In the genomic region with DNA sequence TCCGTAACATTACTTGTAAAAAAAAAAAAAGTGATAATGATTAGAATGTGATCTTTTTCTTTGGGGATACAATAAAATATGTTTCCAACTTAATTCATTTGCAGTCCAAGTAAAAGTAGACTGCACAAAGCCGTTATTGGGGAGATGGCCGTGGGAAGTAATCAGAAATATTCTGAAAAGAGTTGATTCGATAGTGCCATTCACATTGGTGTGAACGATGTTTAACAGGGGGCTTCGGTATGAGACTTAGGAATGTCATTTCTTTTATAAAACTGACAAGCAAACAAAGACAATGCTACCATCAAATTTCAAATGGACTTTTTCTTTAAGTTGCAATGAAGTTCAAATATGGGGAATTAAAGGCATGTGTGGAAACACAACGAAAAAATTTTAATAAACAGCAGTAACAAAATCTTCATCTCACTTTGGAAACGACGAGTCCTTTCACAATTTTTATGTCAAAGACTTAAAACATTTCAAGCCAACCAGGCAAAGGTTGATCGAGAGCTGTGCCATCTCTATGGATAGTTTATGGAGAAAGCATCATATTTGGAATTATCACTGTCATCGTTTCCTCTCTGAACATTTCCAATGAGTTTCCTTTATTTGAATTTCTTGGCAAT, we compare ENCODE assay signal across 30 cellular contexts. TPM values are rescaled to one million over a fixed set of nuclear protein-coding genes. Genes with fewer than 3 reads are reported as not detected.
DNase-seq lines count a peak whose midpoint lies in the region; ATAC-seq lines count a peak whose summit lies in the region.
"Had no signal": no experiment of that assay in that cellular context is flagged by ENCODE, and none has a peak within 500 bp of the region (broad histone marks: within the 10 kb centered on the region; RNA-seq: fewer than 3 reads in every experiment).

No MANE protein-coding gene starts in this region.

- H3K4me3 ChIP-seq in CD8-positive, alpha-beta memory T cell (ENCODE audit: low read length): no peak overlapping the region
- H3K4me3 ChIP-seq in SK-N-MC: no peak overlapping the region
- no peak overlapping the region for H3K4me3 ChIP-seq in naive thymus-derived CD4-positive, alpha-beta T cell (ENCODE audit: low read length)
- H3K4me3 ChIP-seq: PC-9, right atrium auricular region, upper lobe of right lung had no signal

- peaks cover 19% of the 10 kb centered on the region for H3K4me1 Mint-ChIP-seq in activated CD8-positive, alpha-beta memory T cell treated with anti-CD3 and anti-CD28 coated beads, Interleukin-2, amount 10 ng/mL, durations not matched to agents 7 days and 5 days
- peaks cover 17 to 23% (median 17%) of the 10 kb centered on the region in 3 donors for H3K4me1 Mint-ChIP-seq in CD8-positive, alpha-beta memory T cell
- H3K4me1 Mint-ChIP-seq in naive thymus-derived CD4-positive, alpha-beta T cell: peaks cover 10 to 32% (median 23%) of the 10 kb centered on the region in 7 donors

- no peak overlapping the region for H3K4me3 Mint-ChIP-seq in activated CD8-positive, alpha-beta memory T cell treated with anti-CD3 and anti-CD28 coated beads, Interleukin-2, amount 10 ng/mL, durations not matched to agents 7 days and 5 days
- H3K4me3 Mint-ChIP-seq in CD8-positive, alpha-beta memory T cell: peak overlapping the region in 5 of 7 donors; percentile 8 to 81 (median 44)
- H3K4me3 Mint-ChIP-seq in naive thymus-derived CD4-positive, alpha-beta T cell: peak overlapping the region in 5 of 10 donors; percentile 23 to 71 (median 40)
- H3K4me3 Mint-ChIP-seq: activated CD8-positive, alpha-beta T cell treated with anti-CD3 and anti-CD28 coated beads, Interleukin-2, amount 10 ng/mL, durations not matched to agents 7 days and 5 days had no signal

- H3K27ac Mint-ChIP-seq in activated CD8-positive, alpha-beta memory T cell treated with anti-CD3 and anti-CD28 coated beads, Interleukin-2, amount 10 ng/mL, durations not matched to agents 7 days and 5 days: peak overlapping the region; percentile 14
- H3K27ac Mint-ChIP-seq in CD8-positive, alpha-beta memory T cell: peak overlapping the region in 4 of 8 donors; percentile 18 to 97 (median 52)
- H3K27ac Mint-ChIP-seq in naive thymus-derived CD4-positive, alpha-beta T cell: peak overlapping the region in 6 of 9 donors; percentile 4 to 93 (median 61)
- H3K27ac Mint-ChIP-seq: activated CD8-positive, alpha-beta T cell treated with anti-CD3 and anti-CD28 coated beads, Interleukin-2, amount 10 ng/mL, durations not matched to agents 7 days and 5 days; nephron progenitor cell had no signal

- CTCF ChIA-PET in activated CD8-positive, alpha-beta memory T cell treated with anti-CD3 and anti-CD28 coated beads, Interleukin-2, amount 10 ng/mL, durations not matched to agents 7 days and 5 days (lab: Charles Lee): interaction anchor here (0.8 to 1.6 kb wide), 3 partner anchors 13 to 262 kb away, joined by 3 to 4 read pairs (median 3); no protein-coding TSS in a partner anchor
- CTCF ChIA-PET in CD8-positive, alpha-beta memory T cell (lab: Charles Lee): interaction anchor here (1.5 kb wide), 1 partner anchor 16 kb away, joined by 5 read pairs; no protein-coding TSS in a partner anchor
- CTCF ChIA-PET in naive thymus-derived CD4-positive, alpha-beta T cell (lab: Charles Lee): no interaction called here

- intact Hi-C loops in naive thymus-derived CD4-positive, alpha-beta T cell (cut with micrococcal nuclease): loop anchor here in 1 of 2 donors (1.0 to 10.0 kb wide), 5 partner anchors 10 to 612 kb away; a partner anchor contains a TSS

- peaks cover 20% of the 10 kb centered on the region for H3K4me1 ChIP-seq in CD8-positive, alpha-beta memory T cell (ENCODE audit: insufficient read depth, low read length)
- H3K4me1 ChIP-seq in naive thymus-derived CD4-positive, alpha-beta T cell (ENCODE audit: control insufficient read depth in 2 of 2, insufficient read depth in 2 of 2, low read length in 2 of 2): peaks cover 0 to 13% of the 10 kb centered on the region in 2 donors
- H3K4me1 ChIP-seq: BE2C had no signal

- no peak for DNase-seq in activated CD8-positive, alpha-beta memory T cell treated with anti-CD3 and anti-CD28 coated beads, Interleukin-2, amount 10 ng/mL, durations not matched to agents 7 days and 5 days
- DNase-seq in activated CD8-positive, alpha-beta memory T cell treated with anti-CD3 and anti-CD28 coated beads, Interleukin-2, amount 50 U/mL, for 4 hours: no peak
- DNase-seq in CD8-positive, alpha-beta memory T cell: no peak
- DNase-seq in SK-N-MC (ENCODE audit: low read depth, low spot score) (no peak), NCI-H774 (lab: John Stamatoyannopoulos, UW) (no peak), SKM-1 treated with dmso at 0.1 percent for 144 hours (lab: John Stamatoyannopoulos, UW; ENCODE audit: unreplicated experiment) (no peak), islet precursor cell (no peak)
- DNase-seq in naive thymus-derived CD4-positive, alpha-beta T cell: peak in 1 of 9 donors; percentile 16
- DNase-seq: activated CD8-positive, alpha-beta T cell treated with anti-CD3 and anti-CD28 coated beads, Interleukin-2, amount 10 ng/mL, durations not matched to agents 7 days and 5 days; activated gamma-delta T cell treated with Interleukin-2 at 50 U/mL for 16 hours; amniotic stem cell; BE2C; Caco-2; effector CD4-positive, alpha-beta T cell; GDM1; Kasumi-1; NCI-H146; nephron progenitor cell; PC-9; Right ventricle myocardium superior; spleen; SW 1271; upper lobe of right lung had no signal

- H3K9ac ChIP-seq in SK-N-MC (ENCODE audit: insufficient read length): no peak overlapping the region

- no peak for ATAC-seq in activated CD8-positive, alpha-beta memory T cell treated with anti-CD3 and anti-CD28 coated beads, Interleukin-2, amount 10 ng/mL, durations not matched to agents 7 days and 5 days
- no peak for ATAC-seq in naive thymus-derived CD4-positive, alpha-beta T cell
- ATAC-seq: activated CD4-positive, CD25-positive, alpha-beta regulatory T cell treated with anti-CD3 and anti-CD28 coated beads, Interleukin-2, amount 50 U/mL, for 24 hours; activated CD8-positive, alpha-beta T cell treated with anti-CD3 and anti-CD28 coated beads, Interleukin-2, amount 10 ng/mL, durations not matched to agents 7 days and 5 days; HCT116; upper lobe of right lung had no signal

- H3K27me3 ChIP-seq in CD8-positive, alpha-beta memory T cell (ENCODE audit: insufficient read depth, low read length, poor library complexity, severe bottlenecking): peaks cover 82% of the 10 kb centered on the region
- peaks cover 52 to 80% of the 10 kb centered on the region in 2 donors for H3K27me3 ChIP-seq in naive thymus-derived CD4-positive, alpha-beta T cell (ENCODE audit: control insufficient read depth in 2 of 2, insufficient read depth in 2 of 2, low read length in 2 of 2)

- peaks cover 16% of the 10 kb centered on the region for H3K9me3 ChIP-seq in CD8-positive, alpha-beta memory T cell (ENCODE audit: low read length)
- no peaks in the 10 kb centered on the region for H3K9me3 ChIP-seq in SK-N-MC (ENCODE audit: low read depth, low read length)
- peaks cover 0 to 57% (median 0%) of the 10 kb centered on the region in 3 experiments for H3K9me3 ChIP-seq in naive thymus-derived CD4-positive, alpha-beta T cell (ENCODE audit: control insufficient read depth in 2 of 3, low read length in 3 of 3)
- H3K9me3 ChIP-seq: BE2C, Caco-2, upper lobe of right lung had no signal

- no peaks in the 10 kb centered on the region for H3K36me3 ChIP-seq in CD8-positive, alpha-beta memory T cell (ENCODE audit: insufficient read depth, low read length)
- peaks cover 11% of the 10 kb centered on the region for H3K36me3 ChIP-seq in SK-N-MC (ENCODE audit: insufficient read depth, low read length)
- H3K36me3 ChIP-seq in naive thymus-derived CD4-positive, alpha-beta T cell (ENCODE audit: control insufficient read depth in 2 of 3, insufficient read depth in 3 of 3, low read length in 3 of 3): no peaks in the 10 kb centered on the region
- H3K36me3 ChIP-seq: BE2C, right atrium auricular region, spleen, upper lobe of right lung had no signal

- peaks cover 6% of the 10 kb centered on the region for H3K36me3 Mint-ChIP-seq in activated CD8-positive, alpha-beta memory T cell treated with anti-CD3 and anti-CD28 coated beads, Interleukin-2, amount 10 ng/mL, durations not matched to agents 7 days and 5 days
- peaks cover 0 to 5% (median 2%) of the 10 kb centered on the region in 3 donors for H3K36me3 Mint-ChIP-seq in CD8-positive, alpha-beta memory T cell
- peaks cover 0 to 29% (median 3%) of the 10 kb centered on the region in 5 donors for H3K36me3 Mint-ChIP-seq in naive thymus-derived CD4-positive, alpha-beta T cell

- no peak overlapping the region for H3K27ac ChIP-seq in CD8-positive, alpha-beta memory T cell (ENCODE audit: low read depth, low read length)
- peak overlapping the region; percentile 47; the same call in 1 of the 2 replicates for H3K27ac ChIP-seq in SK-N-MC
- H3K27ac ChIP-seq in naive thymus-derived CD4-positive, alpha-beta T cell (ENCODE audit: low read depth, low read length): no peak overlapping the region
- H3K27ac ChIP-seq: epithelial cell of prostate, PC-9, right atrium auricular region, spleen, upper lobe of right lung had no signal

- no peaks in the 10 kb centered on the region for H3K9me3 Mint-ChIP-seq in activated CD8-positive, alpha-beta memory T cell treated with anti-CD3 and anti-CD28 coated beads, Interleukin-2, amount 10 ng/mL, durations not matched to agents 7 days and 5 days (ENCODE audit: low read depth)
- peaks cover 17 to 62% (median 50%) of the 10 kb centered on the region in 5 donors for H3K9me3 Mint-ChIP-seq in CD8-positive, alpha-beta memory T cell
- H3K9me3 Mint-ChIP-seq in naive thymus-derived CD4-positive, alpha-beta T cell: peaks cover 0 to 74% (median 45%) of the 10 kb centered on the region in 11 donors

- POLR2A ChIA-PET in CD8-positive, alpha-beta memory T cell (lab: Charles Lee): interaction anchor here (0.8 kb wide), 1 partner anchor 13 kb away, joined by 3 read pairs; no protein-coding TSS in a partner anchor
- POLR2A ChIA-PET in naive thymus-derived CD4-positive, alpha-beta T cell (lab: Charles Lee): interaction anchor here (0.6 to 1.3 kb wide), 4 partner anchors 12 to 23 kb away, joined by 3 to 4 read pairs (median 4); no protein-coding TSS in a partner anchor

- H3K27me3 Mint-ChIP-seq in activated CD8-positive, alpha-beta memory T cell treated with anti-CD3 and anti-CD28 coated beads, Interleukin-2, amount 10 ng/mL, durations not matched to agents 7 days and 5 days: peaks cover 82% of the 10 kb centered on the region
- peaks cover 76 to 82% of the 10 kb centered on the region in 2 donors for H3K27me3 Mint-ChIP-seq in CD8-positive, alpha-beta memory T cell
- peaks cover 71 to 83% (median 72%) of the 10 kb centered on the region in 5 donors for H3K27me3 Mint-ChIP-seq in naive thymus-derived CD4-positive, alpha-beta T cell

RNA-seq across cellular contexts. Expression of a gene that starts 1.7 kb away (rescaled TPM):
- not detected for total RNA-seq in activated CD8-positive, alpha-beta memory T cell treated with anti-CD3 and anti-CD28 coated beads, Interleukin-2, amount 10 ng/mL, durations not matched to agents 7 days and 5 days
- not detected for total RNA-seq in CD8-positive, alpha-beta memory T cell
- polyA plus RNA-seq in CD8-positive, alpha-beta memory T cell: not detected
- not detected for total RNA-seq in naive thymus-derived CD4-positive, alpha-beta T cell
- not detected for polyA plus RNA-seq in naive thymus-derived CD4-positive, alpha-beta T cell
- total RNA-seq: activated CD8-positive, alpha-beta T cell treated with anti-CD3 and anti-CD28 coated beads, Interleukin-2, amount 10 ng/mL, durations not matched to agents 7 days and 5 days; glomerular endothelial cell; liver; right atrium auricular region; Right ventricle myocardium superior; spleen; upper lobe of right lung had no signal
- polyA plus RNA-seq: keratinocyte, liver, spleen had no signal

RNA-seq across cellular contexts. Expression of a gene that starts 8.3 kb away (rescaled TPM):
- total RNA-seq in activated CD8-positive, alpha-beta memory T cell treated with anti-CD3 and anti-CD28 coated beads, Interleukin-2, amount 10 ng/mL, durations not matched to agents 7 days and 5 days: 1 to 10 TPM in 1 of 2 experiments, under 1 TPM in 1; 0.26 to 1.6 TPM
- total RNA-seq in CD8-positive, alpha-beta memory T cell: not detected
- polyA plus RNA-seq in CD8-positive, alpha-beta memory T cell: not detected
- under 1 TPM in 1 of 5 experiments, not detected in 4; 0.51 TPM for total RNA-seq in naive thymus-derived CD4-positive, alpha-beta T cell
- polyA plus RNA-seq in naive thymus-derived CD4-positive, alpha-beta T cell: not detected
- total RNA-seq: activated CD8-positive, alpha-beta T cell treated with anti-CD3 and anti-CD28 coated beads, Interleukin-2, amount 10 ng/mL, durations not matched to agents 7 days and 5 days; glomerular endothelial cell; liver; Right ventricle myocardium superior; spleen; upper lobe of right lung had no signal
- polyA plus RNA-seq: keratinocyte, liver, spleen had no signal
